In genomic region chr22:20422965-20423635, GRCh38 we compare ENCODE assay signal across 1 cellular context.
TF ChIP-seq lines count a peak whose summit lies in the region.

No MANE protein-coding gene starts in this region.

TF ChIP-seq in K562, 482 proteins besides CTCF, POLR2A, EP300 and RAD21 (continued from another document):
- TF ChIP-seq RREB1 (CRISPR knock-in tag; IDR thresholded peaks at IDR 0.05) (no peak), EP400 (IDR thresholded peaks at IDR 0.05) (no peak), POLR2G (IDR thresholded peaks at IDR 0.05; ENCODE audit: low read depth, low read length) (peak; percentile 37; the same call in 1 of the 2 replicates), HDAC8 (tag; IDR thresholded peaks at IDR 0.05) (no peak), BRD4 (IDR thresholded peaks at IDR 0.05) (no peak), ZNF740 (CRISPR knock-in tag; IDR thresholded peaks at IDR 0.05) (0 out of 2 replicates have a peak, but pooled peaks have one; percentile 3), ZNF740 (tag; IDR thresholded peaks at IDR 0.05) (no peak), NR2C2 (CRISPR knock-in tag; IDR thresholded peaks at IDR 0.05) (no peak), NR2C2 (tag; IDR thresholded peaks at IDR 0.05) (no peak), NFIX (CRISPR knock-in tag; IDR thresholded peaks at IDR 0.05; ENCODE audit: low read depth) (no peak), STAG1 (CRISPR knock-in tag; IDR thresholded peaks at IDR 0.05; ENCODE audit: borderline replicate concordance) (peak; percentile 41; the same call in 1 of the 2 replicates), DIDO1 (tag; IDR thresholded peaks at IDR 0.05; ENCODE audit: low read depth) (no peak), ZNF764 (CRISPR knock-in tag; IDR thresholded peaks at IDR 0.05; ENCODE audit: low read depth) (no peak), MAX (CRISPR knock-in tag; IDR thresholded peaks at IDR 0.05) (peak; percentile 12; the same call in 1 of the 2 replicates), ZNF778 (CRISPR knock-in tag; IDR thresholded peaks at IDR 0.05) (no peak), ZBTB49 (CRISPR knock-in tag; IDR thresholded peaks at IDR 0.05; ENCODE audit: borderline replicate concordance) (no peak), ARID3B (CRISPR knock-in tag; IDR thresholded peaks at IDR 0.05; ENCODE audit: borderline replicate concordance) (no peak), ZBTB7A (IDR thresholded peaks at IDR 0.05; ENCODE audit: borderline replicate concordance, control insufficient read depth, low read depth, low read length) (no peak), RBBP5 (IDR thresholded peaks at IDR 0.05; ENCODE audit: borderline replicate concordance, insufficient read depth, low read length, poor library complexity, severe bottlenecking) (no peak), PBX2 (CRISPR knock-in tag; IDR thresholded peaks at IDR 0.05; ENCODE audit: low read depth) (peak; percentile 11; the same call in 1 of the 2 replicates), PBX2 (tag; conservative IDR thresholded peaks at IDR 0.05; ENCODE audit: low read depth) (no peak), ZBTB11 (CRISPR knock-in tag; IDR thresholded peaks at IDR 0.05) (0 out of 6 replicates have a peak, but pooled peaks of 1 of the 3 experiments have one; percentile 27), CHD2 (IDR thresholded peaks at IDR 0.05; ENCODE audit: low read depth, low read length) (no peak), CEBPG (CRISPR knock-in tag; IDR thresholded peaks at IDR 0.05) (no peak), CEBPG (tag; conservative IDR thresholded peaks at IDR 0.05 in 1 of 2, IDR thresholded peaks at IDR 0.05 in 1 of 2) (no peak), ZNF699 (CRISPR knock-in tag; IDR thresholded peaks at IDR 0.05; ENCODE audit: insufficient replicate concordance) (no peak), ELF2 (CRISPR knock-in tag; IDR thresholded peaks at IDR 0.05) (no peak), ZNF23 (CRISPR knock-in tag; IDR thresholded peaks at IDR 0.05) (no peak), PHF20 (IDR thresholded peaks at IDR 0.05; ENCODE audit: partially characterized antibody) (no peak), RBFOX2 (IDR thresholded peaks at IDR 0.05; ENCODE audit: low read depth, low read length) (no peak), TFAM (CRISPR knock-in tag; conservative IDR thresholded peaks at IDR 0.05) (no peak), SNAPC5 (CRISPR knock-in tag; IDR thresholded peaks at IDR 0.05) (no peak), USF2 (CRISPR knock-in tag; IDR thresholded peaks at IDR 0.05) (peak; percentile 6; the same call in 1 of the 2 replicates), MTA2 (IDR thresholded peaks at IDR 0.05; ENCODE audit: low read depth) (no peak), CBFA2T2 (conservative IDR thresholded peaks at IDR 0.05) (no peak), THAP7 (CRISPR knock-in tag; IDR thresholded peaks at IDR 0.05) (no peak), ELF4 (CRISPR knock-in tag; IDR thresholded peaks at IDR 0.05) (no peak), ZZZ3 (IDR thresholded peaks at IDR 0.05) (no peak), GTF2B (IDR thresholded peaks at IDR 0.05; ENCODE audit: extremely low read depth, insufficient read length) (no peak), U2AF1 (optimal IDR thresholded peaks at IDR 0.05; ENCODE audit: low read depth, low read length) (no peak), SRSF3 (IDR thresholded peaks at IDR 0.05; ENCODE audit: insufficient read depth, low read length) (no peak), POLR2H (tag; IDR thresholded peaks at IDR 0.05; ENCODE audit: low read depth) (no peak), TEAD4 (IDR thresholded peaks at IDR 0.05; ENCODE audit: low read length) (no peak), TEAD4 (CRISPR knock-in tag; IDR thresholded peaks at IDR 0.05; ENCODE audit: borderline replicate concordance) (0 out of 2 replicates have a peak, but pooled peaks have one; percentile 6), FOXA3 (CRISPR knock-in tag; conservative IDR thresholded peaks at IDR 0.05 in 1 of 2, IDR thresholded peaks at IDR 0.05 in 1 of 2) (peak in 1 of 2 experiments; percentile 45; a peak in 2 of 4 replicates)
